1 cellular context compared by ENCODE assay signal in genomic region chr11:76671236-76671590, GRCh38.
TF ChIP-seq lines count a peak whose summit lies in the region.

No MANE protein-coding gene starts in this region.

TF ChIP-seq in GM12878, 131 proteins besides CTCF, POLR2A, EP300 and RAD21:
- peak; percentile 8 for TF ChIP-seq BCL3 (IDR thresholded peaks at IDR 0.05; ENCODE audit: borderline replicate concordance, insufficient read depth, low read depth, low read length, poor library complexity, severe bottlenecking)
- TF ChIP-seq NR2F1 (conservative IDR thresholded peaks at IDR 0.05) = 0 out of 2 replicates have a peak, but pooled peaks have one; percentile 3
- peak; percentile 5; the same call in 1 of the 2 replicates for TF ChIP-seq CREM (IDR thresholded peaks at IDR 0.05; ENCODE audit: low read depth)
- no peak for TF ChIP-seq SMAD5 (IDR thresholded peaks at IDR 0.05; ENCODE audit: low read depth)
